20 cellular contexts compared by ENCODE assay signal in genomic region chr12:109540526-109541411, GRCh38. TPM values are rescaled to one million over a fixed set of nuclear protein-coding genes. Genes with fewer than 3 reads are reported as not detected.
DNase-seq lines count a peak whose midpoint lies in the region; ATAC-seq and TF ChIP-seq lines count a peak whose summit lies in the region.
"Had no signal": no experiment of that assay in that cellular context is flagged by ENCODE, and none has a peak within 500 bp of the region (broad histone marks: within the 10 kb centered on the region; RNA-seq: fewer than 3 reads in every experiment).

No MANE protein-coding gene starts in this region.

- peaks cover 8% of the 10 kb centered on the region for H3K36me3 Mint-ChIP-seq in CD8-positive, alpha-beta T cell

- ATAC-seq in Right ventricle myocardium inferior (no peak), heart right ventricle (no peak), HG02840 (IDR thresholded peaks at IDR 0.05; ENCODE audit: low FRiP score, unreplicated experiment) (no peak), aorta (ENCODE audit: low FRiP score) (no peak)
- no peak for ATAC-seq in CD8-positive, alpha-beta T cell

- WGBS in heart right ventricle, 2 donors, result 91 to 93% methylated on average over 16 of the region's 16 CpGs
- WGBS in aorta, 2 donors, result 91 to 92% methylated on average over 16 of the region's 16 CpGs

- no peak overlapping the region for H3K27ac Mint-ChIP-seq in CD8-positive, alpha-beta T cell

- POLR2A ChIA-PET in CD8-positive, alpha-beta T cell (lab: Charles Lee), result no interaction called here

- peaks cover 0 to 19% (median 0%) of the 10 kb centered on the region in 9 donors for H3K36me3 ChIP-seq in heart right ventricle
- no peaks in the 10 kb centered on the region for H3K36me3 ChIP-seq in CD8-positive, alpha-beta T cell (ENCODE audit: insufficient read depth, low read length)
- no peaks in the 10 kb centered on the region for H3K36me3 ChIP-seq in aorta (ENCODE audit: control insufficient read depth in 1 of 2, insufficient read depth in 2 of 2, low read length in 1 of 2)
- H3K36me3 ChIP-seq: BE2C, HAP-1 had no signal

- H3K9me3 Mint-ChIP-seq in CD8-positive, alpha-beta T cell, result no peaks in the 10 kb centered on the region
- H3K9me3 Mint-ChIP-seq: CD4-positive, CD25-positive, alpha-beta regulatory T cell had no signal

- H3K9me3 ChIP-seq in heart right ventricle, result no peaks in the 10 kb centered on the region
- H3K9me3 ChIP-seq in CD8-positive, alpha-beta T cell (ENCODE audit: low read length), result no peaks in the 10 kb centered on the region
- H3K9me3 ChIP-seq in aorta (ENCODE audit: control insufficient read depth, low read length), result no peaks in the 10 kb centered on the region
- H3K9me3 ChIP-seq: BE2C, HAP-1 had no signal

- H3K4me3 Mint-ChIP-seq in CD8-positive, alpha-beta T cell, result no peak overlapping the region
- H3K4me3 Mint-ChIP-seq: CD4-positive, CD25-positive, alpha-beta regulatory T cell had no signal

- H3K4me1 Mint-ChIP-seq in CD8-positive, alpha-beta T cell (ENCODE audit: low read depth), result peaks cover 8% of the 10 kb centered on the region

- H3K4me1 ChIP-seq in heart right ventricle (peaks cover 0 to 15% (median 12%) of the 10 kb centered on the region in 9 donors), aorta (ENCODE audit: control insufficient read depth in 1 of 2, insufficient read depth in 2 of 2, low read length in 2 of 2) (no peaks in the 10 kb centered on the region)
- H3K4me1 ChIP-seq in CD8-positive, alpha-beta T cell (ENCODE audit: insufficient read depth, low read length), result peaks cover 7% of the 10 kb centered on the region
- H3K4me1 ChIP-seq: HAP-1 had no signal

- CTCF ChIA-PET in CD8-positive, alpha-beta T cell (lab: Charles Lee), result interaction anchor here (1.0 kb wide), 1 partner anchor 22 kb away, joined by 5 read pairs; no protein-coding TSS in a partner anchor

- no peaks in the 10 kb centered on the region for H3K27me3 Mint-ChIP-seq in CD8-positive, alpha-beta T cell (ENCODE audit: low read depth)
- H3K27me3 Mint-ChIP-seq: CD4-positive, CD25-positive, alpha-beta regulatory T cell had no signal

- intact Hi-C loops in Right ventricle myocardium inferior (cut with DNase I), result no loop called here
- intact Hi-C loops in heart right ventricle (cut with DNase I), result no loop called here
- intact Hi-C loops in dorsolateral prefrontal cortex (cut with DNase I), result no loop called here
- intact Hi-C loops in CD8-positive, alpha-beta T cell (cut with DNase I, micrococcal nuclease), result no loop called here
- intact Hi-C loops in aorta (cut with DNase I), result no loop called here

- no peak overlapping the region for H3K4me3 ChIP-seq in heart right ventricle
- no peak overlapping the region for H3K4me3 ChIP-seq in dorsolateral prefrontal cortex
- no peak overlapping the region for H3K4me3 ChIP-seq in CD8-positive, alpha-beta T cell (ENCODE audit: low read depth, low read length)
- H3K4me3 ChIP-seq in aorta (ENCODE audit: low read length in 2 of 2), result no peak overlapping the region
- H3K4me3 ChIP-seq: HAP-1 had no signal

- DNase-seq in Right ventricle myocardium inferior (ENCODE audit: missing footprints), result peak; percentile 27
- no peak for DNase-seq in heart right ventricle
- DNase-seq in dorsolateral prefrontal cortex, result peak in 5 of 10 donors; percentile 47 to 74 (median 60)
- DNase-seq in midbrain (lab: John Stamatoyannopoulos, UW), result peak; percentile 67
- DNase-seq in superior temporal gyrus (ENCODE audit: extremely low spot score), result peak; percentile 73
- DNase-seq in CD8-positive, alpha-beta T cell, result no peak
- no peak for DNase-seq in aorta
- DNase-seq: 8988T; BE2C; Calu3; CD4-positive, CD25-positive, alpha-beta regulatory T cell; GF-D8; KBM-7; NCI-H187; NCI-H2107; NCI-H510A; NCI-H748 treated with DMSO at 0.1 percent for 48 hours; SHP77 had no signal

- H3K27me3 ChIP-seq in heart right ventricle (no peaks in the 10 kb centered on the region), dorsolateral prefrontal cortex (no peaks in the 10 kb centered on the region), aorta (ENCODE audit: control insufficient read depth in 1 of 2, insufficient read depth in 2 of 2, low read length in 1 of 2) (no peaks in the 10 kb centered on the region)
- no peaks in the 10 kb centered on the region for H3K27me3 ChIP-seq in CD8-positive, alpha-beta T cell (ENCODE audit: insufficient read depth, low read length)
- H3K27me3 ChIP-seq: BE2C had no signal

- H3K27ac ChIP-seq in heart right ventricle (no peak overlapping the region), dorsolateral prefrontal cortex (peak overlapping the region in 57 of 59 donors; percentile 29 to 98 (median 82)), aorta (ENCODE audit: low read depth in 1 of 2, low read length in 2 of 2) (no peak overlapping the region)
- H3K27ac ChIP-seq in CD8-positive, alpha-beta T cell (ENCODE audit: low read depth, low read length), result no peak overlapping the region

- TF ChIP-seq CTCF in heart right ventricle (IDR thresholded peaks at IDR 0.05) (no peak), dorsolateral prefrontal cortex (IDR thresholded peaks at IDR 0.05 in 54 of 56, conservative IDR thresholded peaks at IDR 0.05 in 2 of 56; ENCODE audit: low read depth in 1 of 56, partially characterized antibody in 56 of 56) (no peak)
- no peak for TF ChIP-seq CTCF in CD8-positive, alpha-beta T cell (IDR thresholded peaks at IDR 0.05)

RNA-seq across cellular contexts. Expression of gene MMAB, which starts 32.5 kb away (rescaled TPM):
- total RNA-seq in Right ventricle myocardium inferior (61.7 TPM), heart right ventricle (10 to 100 TPM; 27.7 to 50.7 (median 43.8) TPM), dorsolateral prefrontal cortex (10 to 100 TPM; 17.6 to 53.8 (median 31.3) TPM), aorta (10 to 100 TPM; 17.8 to 26.4 TPM)
- polyA plus RNA-seq in heart right ventricle (10 to 100 TPM; 38.5 to 41.3 TPM), aorta (10 to 100 TPM; 30.9 to 32.8 TPM)
- 10 to 100 TPM; 10.2 to 11.7 TPM for total RNA-seq in CD8-positive, alpha-beta T cell

RNA-seq across cellular contexts. Expression of gene MVK, which starts 32.8 kb away (rescaled TPM):
- total RNA-seq in Right ventricle myocardium inferior, result 11.8 TPM
- 10 to 100 TPM in 3 of 10 donors, 1 to 10 TPM in 7; 7.9 to 12.0 (median 9.2) TPM for total RNA-seq in heart right ventricle
- 10 to 100 TPM; 11.2 to 18.1 TPM for polyA plus RNA-seq in heart right ventricle
- total RNA-seq in dorsolateral prefrontal cortex, result 10 to 100 TPM; 11.9 to 45.9 (median 24.6) TPM
- 10 to 100 TPM; 11.5 to 13.9 TPM for total RNA-seq in CD8-positive, alpha-beta T cell
- 10 to 100 TPM in 1 of 2 donors, 1 to 10 TPM in 1; 8.5 to 12.4 TPM for total RNA-seq in aorta
- 10 to 100 TPM; 12.6 to 14.3 TPM for polyA plus RNA-seq in aorta

Comparison
In these comparisons a context has a peak if more than half of its experiments do, and no peak if none do; other contexts are left out.
1. DNase-seq: peak in Right ventricle myocardium inferior (single experiment), midbrain (single experiment) and superior temporal gyrus (single experiment); none in heart right ventricle (0 of 2), CD8-positive, alpha-beta T cell (0 of 7) and aorta (0 of 2).
2. H3K27ac ChIP-seq: peak in dorsolateral prefrontal cortex (57 of 59); none in heart right ventricle (0 of 10), CD8-positive, alpha-beta T cell (single experiment) and aorta (0 of 2).